ENCODE assay signal across 28 cellular contexts in the genomic region with DNA sequence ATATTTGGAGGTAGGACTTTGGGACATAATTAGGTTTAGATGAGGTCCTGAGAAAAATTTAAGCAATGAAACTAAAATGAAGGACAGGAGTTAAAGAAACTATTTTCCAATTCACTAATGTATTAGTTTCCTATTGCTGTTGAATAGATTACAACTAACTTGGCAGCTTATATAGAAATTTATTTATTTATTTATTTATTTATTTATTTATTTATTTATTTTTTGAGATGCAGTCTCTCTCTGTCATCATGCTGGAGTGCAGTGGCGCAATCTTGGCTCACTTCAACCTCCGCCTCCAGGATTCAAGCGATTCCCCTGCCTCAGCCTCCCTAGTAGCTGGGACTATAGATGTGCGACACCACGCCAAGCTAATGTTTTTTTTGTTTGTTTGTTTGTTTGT.
"Had no signal": no experiment of that assay in that cellular context is flagged by ENCODE, and none has a peak within 500 bp of the region (broad histone marks: within the 10 kb centered on the region; RNA-seq: fewer than 3 reads in every experiment).

No MANE protein-coding gene starts in this region.

- H3K27me3 ChIP-seq: colonic mucosa, dorsolateral prefrontal cortex, esophagus muscularis mucosa, esophagus squamous epithelium, foreskin keratinocyte, gastrocnemius medialis, gastroesophageal sphincter, heart left ventricle, heart right ventricle had no signal

- H3K27ac ChIP-seq: colonic mucosa, coronary artery, dorsolateral prefrontal cortex, epithelial cell of prostate, esophagus muscularis mucosa, esophagus squamous epithelium, foreskin keratinocyte, gastrocnemius medialis, gastroesophageal sphincter, heart left ventricle, heart right ventricle had no signal

- FAIRE-seq: colon, endometrium, endothelial cell of umbilical vein, frontal cortex had no signal

- H3K4me3 ChIP-seq: colonic mucosa, coronary artery, dorsolateral prefrontal cortex, esophagus muscularis mucosa, esophagus squamous epithelium, gastrocnemius medialis, gastroesophageal sphincter, heart left ventricle, heart right ventricle had no signal

- H3K4me1 ChIP-seq: esophagus squamous epithelium, foreskin keratinocyte, gastrocnemius medialis, gastroesophageal sphincter, heart right ventricle had no signal

- ATAC-seq: effector memory CD8-positive, alpha-beta T cell; esophagus mucosa; foreskin keratinocyte; gastrocnemius medialis; gastroesophageal sphincter; heart left ventricle; heart right ventricle had no signal

- DNase-seq: colonic mucosa; cortex of kidney; dermis blood vessel endothelial cell; dorsolateral prefrontal cortex; effector CD4-positive, alpha-beta T cell; effector CD8-positive, alpha-beta T cell; effector memory CD4-positive, alpha-beta T cell; effector memory CD8-positive, alpha-beta T cell; endodermal cell; erythroblast; esophagus squamous epithelium; foreskin fibroblast; foreskin keratinocyte; foreskin melanocyte; gastrocnemius medialis; glutamatergic neuron; head of caudate nucleus; heart left ventricle; heart right ventricle had no signal

- H3K36me3 ChIP-seq: colonic mucosa, esophagus muscularis mucosa, esophagus squamous epithelium, gastrocnemius medialis, gastroesophageal sphincter, heart left ventricle, heart right ventricle had no signal

- H3K9me3 ChIP-seq: colonic mucosa, esophagus muscularis mucosa, esophagus squamous epithelium, gastrocnemius medialis, gastroesophageal sphincter, heart left ventricle, heart right ventricle had no signal
